In genomic region chr2:205975082-205975949, GRCh38 we compare ENCODE assay signal across 1 cellular context.
TF ChIP-seq lines count a peak whose summit lies in the region.

No MANE protein-coding gene starts in this region.

TF ChIP-seq in HepG2, 621 proteins besides CTCF, POLR2A, EP300 and RAD21 (continued from another document and continues in another):
- TF ChIP-seq ZBTB2 (CRISPR knock-in tag; IDR thresholded peaks at IDR 0.05; ENCODE audit: low read depth) = no peak
- TF ChIP-seq, protein P1, sequence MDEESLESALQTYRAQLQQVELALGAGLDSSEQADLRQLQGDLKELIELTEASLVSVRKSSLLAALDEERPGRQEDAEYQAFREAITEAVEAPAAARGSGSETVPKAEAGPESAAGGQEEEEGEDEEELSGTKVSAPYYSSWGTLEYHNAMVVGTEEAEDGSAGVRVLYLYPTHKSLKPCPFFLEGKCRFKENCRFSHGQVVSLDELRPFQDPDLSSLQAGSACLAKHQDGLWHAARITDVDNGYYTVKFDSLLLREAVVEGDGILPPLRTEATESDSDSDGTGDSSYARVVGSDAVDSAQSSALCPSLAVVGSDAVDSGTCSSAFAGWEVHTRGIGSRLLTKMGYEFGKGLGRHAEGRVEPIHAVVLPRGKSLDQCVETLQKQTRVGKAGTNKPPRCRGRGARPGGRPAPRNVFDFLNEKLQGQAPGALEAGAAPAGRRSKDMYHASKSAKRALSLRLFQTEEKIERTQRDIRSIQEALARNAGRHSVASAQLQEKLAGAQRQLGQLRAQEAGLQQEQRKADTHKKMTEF (CRISPR knock-in tag; IDR thresholded peaks at IDR 0.05) = peak; percentile 96
- TF ChIP-seq, protein P2, sequence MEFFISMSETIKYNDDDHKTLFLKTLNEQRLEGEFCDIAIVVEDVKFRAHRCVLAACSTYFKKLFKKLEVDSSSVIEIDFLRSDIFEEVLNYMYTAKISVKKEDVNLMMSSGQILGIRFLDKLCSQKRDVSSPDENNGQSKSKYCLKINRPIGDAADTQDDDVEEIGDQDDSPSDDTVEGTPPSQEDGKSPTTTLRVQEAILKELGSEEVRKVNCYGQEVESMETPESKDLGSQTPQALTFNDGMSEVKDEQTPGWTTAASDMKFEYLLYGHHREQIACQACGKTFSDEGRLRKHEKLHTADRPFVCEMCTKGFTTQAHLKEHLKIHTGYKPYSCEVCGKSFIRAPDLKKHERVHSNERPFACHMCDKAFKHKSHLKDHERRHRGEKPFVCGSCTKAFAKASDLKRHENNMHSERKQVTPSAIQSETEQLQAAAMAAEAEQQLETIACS (CRISPR knock-in tag; IDR thresholded peaks at IDR 0.05) = no peak
- TF ChIP-seq FUBP1 (CRISPR knock-in tag; IDR thresholded peaks at IDR 0.05; ENCODE audit: borderline replicate concordance) = no peak
- no peak for TF ChIP-seq SRSF4 (IDR thresholded peaks at IDR 0.05; ENCODE audit: low read depth, low read length, poor library complexity, severe bottlenecking)
- peak; percentile 56; the same call in 1 of the 2 replicates for TF ChIP-seq TAF1 (CRISPR knock-in tag; IDR thresholded peaks at IDR 0.05)
- peak; percentile 47; the same call in 1 of the 2 replicates for TF ChIP-seq RFXAP (CRISPR knock-in tag; IDR thresholded peaks at IDR 0.05; ENCODE audit: borderline replicate concordance)
- TF ChIP-seq ZNF691 (CRISPR knock-in tag; IDR thresholded peaks at IDR 0.05; ENCODE audit: borderline replicate concordance, low read depth) = peak; percentile 6; the same call in 1 of the 2 replicates
- TF ChIP-seq ATF7-NPFF (CRISPR knock-in tag; IDR thresholded peaks at IDR 0.05; ENCODE audit: low read depth) = no peak
- TF ChIP-seq KLF15 (CRISPR knock-in tag; IDR thresholded peaks at IDR 0.05; ENCODE audit: borderline replicate concordance) = no peak
- TF ChIP-seq, protein P3, sequence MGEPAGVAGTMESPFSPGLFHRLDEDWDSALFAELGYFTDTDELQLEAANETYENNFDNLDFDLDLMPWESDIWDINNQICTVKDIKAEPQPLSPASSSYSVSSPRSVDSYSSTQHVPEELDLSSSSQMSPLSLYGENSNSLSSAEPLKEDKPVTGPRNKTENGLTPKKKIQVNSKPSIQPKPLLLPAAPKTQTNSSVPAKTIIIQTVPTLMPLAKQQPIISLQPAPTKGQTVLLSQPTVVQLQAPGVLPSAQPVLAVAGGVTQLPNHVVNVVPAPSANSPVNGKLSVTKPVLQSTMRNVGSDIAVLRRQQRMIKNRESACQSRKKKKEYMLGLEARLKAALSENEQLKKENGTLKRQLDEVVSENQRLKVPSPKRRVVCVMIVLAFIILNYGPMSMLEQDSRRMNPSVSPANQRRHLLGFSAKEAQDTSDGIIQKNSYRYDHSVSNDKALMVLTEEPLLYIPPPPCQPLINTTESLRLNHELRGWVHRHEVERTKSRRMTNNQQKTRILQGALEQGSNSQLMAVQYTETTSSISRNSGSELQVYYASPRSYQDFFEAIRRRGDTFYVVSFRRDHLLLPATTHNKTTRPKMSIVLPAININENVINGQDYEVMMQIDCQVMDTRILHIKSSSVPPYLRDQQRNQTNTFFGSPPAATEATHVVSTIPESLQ (CRISPR knock-in tag; conservative IDR thresholded peaks at IDR 0.05) = no peak; the same call in 1 of the 2 replicates
- no peak for TF ChIP-seq NFIB (CRISPR knock-in tag; IDR thresholded peaks at IDR 0.05; ENCODE audit: borderline replicate concordance)
- no peak for TF ChIP-seq KDM5B (CRISPR knock-in tag; IDR thresholded peaks at IDR 0.05; ENCODE audit: borderline replicate concordance)
- TF ChIP-seq SNRNP70 (IDR thresholded peaks at IDR 0.05; ENCODE audit: low read depth, low read length) = no peak
- no peak for TF ChIP-seq ZNF83 (CRISPR knock-in tag; IDR thresholded peaks at IDR 0.05; ENCODE audit: borderline replicate concordance)
- TF ChIP-seq ZNF773 (CRISPR knock-in tag; IDR thresholded peaks at IDR 0.05; ENCODE audit: borderline replicate concordance) = no peak
- TF ChIP-seq ZNF580 (CRISPR knock-in tag; IDR thresholded peaks at IDR 0.05; ENCODE audit: borderline replicate concordance, low read depth) = peak; percentile 93; the same call in 1 of the 2 replicates
- peak; percentile 57; the same call in 1 of the 2 replicates for TF ChIP-seq GABPB1 (CRISPR knock-in tag; IDR thresholded peaks at IDR 0.05)
- TF ChIP-seq IRF2 (CRISPR knock-in tag; IDR thresholded peaks at IDR 0.05) = peak; percentile 97; the same call in 1 of the 2 replicates
- no peak for TF ChIP-seq ZNF34 (CRISPR knock-in tag; IDR thresholded peaks at IDR 0.05; ENCODE audit: borderline replicate concordance)
- 0 out of 2 replicates have a peak, but pooled peaks have one; percentile 75 for TF ChIP-seq ONECUT2 (CRISPR knock-in tag; IDR thresholded peaks at IDR 0.05)
- no peak for TF ChIP-seq NBN (conservative IDR thresholded peaks at IDR 0.05)
- no peak for TF ChIP-seq CREBL2 (CRISPR knock-in tag; IDR thresholded peaks at IDR 0.05; ENCODE audit: borderline replicate concordance)
- peak; percentile 84 for TF ChIP-seq PITX1 (CRISPR knock-in tag; IDR thresholded peaks at IDR 0.05)
- peak; percentile 81 for TF ChIP-seq HIC2 (CRISPR knock-in tag; IDR thresholded peaks at IDR 0.05; ENCODE audit: low read depth)
- no peak for TF ChIP-seq ZNF296 (CRISPR knock-in tag; conservative IDR thresholded peaks at IDR 0.05)
- TF ChIP-seq ZNF10 (CRISPR knock-in tag; IDR thresholded peaks at IDR 0.05; ENCODE audit: borderline replicate concordance, low read depth) = no peak
- TF ChIP-seq ZBTB44 (CRISPR knock-in tag; IDR thresholded peaks at IDR 0.05) = no peak; the same call in 1 of the 2 replicates
- no peak for TF ChIP-seq RNF219 (CRISPR knock-in tag; IDR thresholded peaks at IDR 0.05)
- peak; percentile 95 for TF ChIP-seq MED8 (CRISPR knock-in tag; IDR thresholded peaks at IDR 0.05; ENCODE audit: insufficient replicate concordance)
- TF ChIP-seq NR2F1 (CRISPR knock-in tag; IDR thresholded peaks at IDR 0.05) = 0 out of 4 replicates have a peak, but pooled peaks of 1 of the 2 experiments have one; percentile 55
- TF ChIP-seq MTF2 (CRISPR knock-in tag; IDR thresholded peaks at IDR 0.05; ENCODE audit: borderline replicate concordance) = 0 out of 2 replicates have a peak, but pooled peaks have one; percentile 33
- peak; percentile 98 for TF ChIP-seq ZMYM4 (CRISPR knock-in tag; IDR thresholded peaks at IDR 0.05)
- no peak for TF ChIP-seq ZNF326 (CRISPR knock-in tag; IDR thresholded peaks at IDR 0.05; ENCODE audit: borderline replicate concordance)
- TF ChIP-seq, protein P4, sequence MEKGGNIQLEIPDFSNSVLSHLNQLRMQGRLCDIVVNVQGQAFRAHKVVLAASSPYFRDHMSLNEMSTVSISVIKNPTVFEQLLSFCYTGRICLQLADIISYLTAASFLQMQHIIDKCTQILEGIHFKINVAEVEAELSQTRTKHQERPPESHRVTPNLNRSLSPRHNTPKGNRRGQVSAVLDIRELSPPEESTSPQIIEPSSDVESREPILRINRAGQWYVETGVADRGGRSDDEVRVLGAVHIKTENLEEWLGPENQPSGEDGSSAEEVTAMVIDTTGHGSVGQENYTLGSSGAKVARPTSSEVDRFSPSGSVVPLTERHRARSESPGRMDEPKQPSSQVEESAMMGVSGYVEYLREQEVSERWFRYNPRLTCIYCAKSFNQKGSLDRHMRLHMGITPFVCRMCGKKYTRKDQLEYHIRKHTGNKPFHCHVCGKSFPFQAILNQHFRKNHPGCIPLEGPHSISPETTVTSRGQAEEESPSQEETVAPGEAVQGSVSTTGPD (CRISPR knock-in tag; IDR thresholded peaks at IDR 0.05) = no peak
- no peak for TF ChIP-seq ZNF543 (CRISPR knock-in tag; IDR thresholded peaks at IDR 0.05)
- TF ChIP-seq, protein P5, sequence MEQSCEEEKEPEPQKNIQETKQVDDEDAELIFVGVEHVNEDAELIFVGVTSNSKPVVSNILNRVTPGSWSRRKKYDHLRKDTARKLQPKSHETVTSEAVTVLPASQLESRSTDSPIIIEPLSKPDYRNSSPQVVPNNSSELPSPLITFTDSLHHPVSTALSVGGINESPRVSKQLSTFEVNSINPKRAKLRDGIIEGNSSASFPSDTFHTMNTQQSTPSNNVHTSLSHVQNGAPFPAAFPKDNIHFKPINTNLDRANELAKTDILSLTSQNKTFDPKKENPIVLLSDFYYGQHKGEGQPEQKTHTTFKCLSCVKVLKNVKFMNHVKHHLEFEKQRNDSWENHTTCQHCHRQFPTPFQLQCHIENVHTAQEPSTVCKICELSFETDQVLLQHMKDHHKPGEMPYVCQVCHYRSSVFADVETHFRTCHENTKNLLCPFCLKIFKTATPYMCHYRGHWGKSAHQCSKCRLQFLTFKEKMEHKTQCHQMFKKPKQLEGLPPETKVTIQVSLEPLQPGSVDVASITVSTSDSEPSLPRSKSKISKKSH (CRISPR knock-in tag; IDR thresholded peaks at IDR 0.05; ENCODE audit: borderline replicate concordance) = no peak
